In genomic region chr15:25790003-25790660, GRCh38 we compare ENCODE assay signal across 9 cellular contexts.
DNase-seq lines count a peak whose midpoint lies in the region; ATAC-seq and TF ChIP-seq lines count a peak whose summit lies in the region.
"Had no signal": no experiment of that assay in that cellular context is flagged by ENCODE, and none has a peak within 500 bp of the region (broad histone marks: within the 10 kb centered on the region; RNA-seq: fewer than 3 reads in every experiment).

No MANE protein-coding gene starts in this region.

- no peaks in the 10 kb centered on the region for H3K9me3 ChIP-seq in heart left ventricle

- CTCF ChIA-PET in activated CD8-positive, alpha-beta T cell treated with anti-CD3 and anti-CD28 coated beads for 36 hours (lab: Charles Lee), result interaction anchor here (1.0 kb wide), 1 partner anchor 144 kb away, joined by 3 read pairs; no protein-coding TSS in a partner anchor

- TF ChIP-seq POLR2A in heart left ventricle (IDR thresholded peaks at IDR 0.05), result no peak

- ATAC-seq in activated CD8-positive, alpha-beta T cell treated with anti-CD3 and anti-CD28 coated beads for 36 hours, result peak; percentile 97
- ATAC-seq in heart left ventricle, result peak; percentile 69 to 85 (median 78)
- ATAC-seq in HG03571 (IDR thresholded peaks at IDR 0.05; ENCODE audit: unreplicated experiment), result no peak
- ATAC-seq in GM21723 (IDR thresholded peaks at IDR 0.05; ENCODE audit: unreplicated experiment), result no peak

- no peaks in the 10 kb centered on the region for H3K36me3 ChIP-seq in heart left ventricle

- intact Hi-C loops in activated CD8-positive, alpha-beta T cell treated with anti-CD3 and anti-CD28 coated beads for 36 hours (cut with micrococcal nuclease), result loop anchor here (2.0 kb wide), 1 partner anchor 61 kb away; no protein-coding TSS in a partner anchor
- intact Hi-C loops in heart left ventricle (cut with DNase I), result loop anchor here in 4 of 10 donors (5.0 to 10.0 kb wide), 3 partner anchors 37 to 65 kb away; no protein-coding TSS in a partner anchor

- 51 to 63% (median 58%) methylated on average over 7 of the region's 7 CpGs for WGBS in heart left ventricle, 4 donors

- H3K27me3 Mint-ChIP-seq in activated CD8-positive, alpha-beta T cell treated with anti-CD3 and anti-CD28 coated beads for 36 hours, result no peaks in the 10 kb centered on the region

- H3K36me3 Mint-ChIP-seq in activated CD8-positive, alpha-beta T cell treated with anti-CD3 and anti-CD28 coated beads for 36 hours (ENCODE audit: low read depth), result peaks cover 1% of the 10 kb centered on the region

- peak overlapping the region; percentile 3 to 88 (median 68) for H3K27ac ChIP-seq in heart left ventricle

- TF ChIP-seq CTCF in GM12874 (IDR thresholded peaks at IDR 0.05; ENCODE audit: insufficient read depth, low read depth, low read length) (0 out of 2 replicates have a peak, but pooled peaks have one; percentile 4), heart left ventricle (IDR thresholded peaks at IDR 0.05) (no peak)
- TF ChIP-seq CTCF in activated CD8-positive, alpha-beta T cell treated with anti-CD3 and anti-CD28 coated beads for 36 hours (IDR thresholded peaks at IDR 0.05), result no peak

- H3K4me3 ChIP-seq in heart left ventricle, result no peak overlapping the region

- H3K4me1 Mint-ChIP-seq in activated CD8-positive, alpha-beta T cell treated with anti-CD3 and anti-CD28 coated beads for 36 hours (ENCODE audit: low read depth), result peaks cover 54% of the 10 kb centered on the region

- H3K27ac Mint-ChIP-seq in activated CD8-positive, alpha-beta T cell treated with anti-CD3 and anti-CD28 coated beads for 36 hours, result peak overlapping the region; percentile 33

- peak; percentile 80 for DNase-seq in activated CD8-positive, alpha-beta T cell treated with anti-CD3 and anti-CD28 coated beads for 36 hours
- DNase-seq in heart left ventricle (peak in 4 of 5 donors; percentile 45 to 73 (median 62)), AML-193 (lab: John Stamatoyannopoulos, UW) (no peak)
- DNase-seq in stimulated activated CD4-positive, alpha-beta T cell treated with anti-CD3 and anti-CD28 coated beads, Interleukin-1b, Interleukin-23, amount 100 ng/mL, for 4 hours (ENCODE audit: low read depth in 2 of 2), result peak; percentile 14 to 20
- no peak for DNase-seq in effector CD4-positive, alpha-beta T cell

- peaks cover 0 to 63% (median 14%) of the 10 kb centered on the region in 12 donors for H3K4me1 ChIP-seq in heart left ventricle

- POLR2A ChIA-PET in activated CD8-positive, alpha-beta T cell treated with anti-CD3 and anti-CD28 coated beads for 36 hours (lab: Charles Lee), result interaction anchor here (0.9 to 1.1 kb wide), 2 partner anchors 26 to 59 kb away, joined by 3 read pairs; no protein-coding TSS in a partner anchor

- no peaks in the 10 kb centered on the region for H3K27me3 ChIP-seq in heart left ventricle

- no peak overlapping the region for H3K4me3 Mint-ChIP-seq in activated CD8-positive, alpha-beta T cell treated with anti-CD3 and anti-CD28 coated beads for 36 hours
- H3K4me3 Mint-ChIP-seq: dendritic cell treated with granulocyte-macrophage colony-stimulating factor and Interleukin-4, amounts not matched to agents 40 ng/mL and 50 ng/mL, for 4 days had no signal

- no peaks in the 10 kb centered on the region for H3K9me3 Mint-ChIP-seq in activated CD8-positive, alpha-beta T cell treated with anti-CD3 and anti-CD28 coated beads for 36 hours
- H3K9me3 Mint-ChIP-seq: dendritic cell treated with granulocyte-macrophage colony-stimulating factor and Interleukin-4, amounts not matched to agents 40 ng/mL and 50 ng/mL, for 4 days had no signal

Comparison
In these comparisons a context has a peak if more than half of its experiments do, and no peak if none do; other contexts are left out.
1. ATAC-seq: peak in activated CD8-positive, alpha-beta T cell treated with anti-CD3 and anti-CD28 coated beads for 36 hours (single experiment) and heart left ventricle (4 of 4); none in HG03571 (single experiment) and GM21723 (single experiment).
2. DNase-seq: peak in activated CD8-positive, alpha-beta T cell treated with anti-CD3 and anti-CD28 coated beads for 36 hours (single experiment), heart left ventricle (4 of 5) and stimulated activated CD4-positive, alpha-beta T cell treated with anti-CD3 and anti-CD28 coated beads, Interleukin-1b, Interleukin-23, amount 100 ng/mL, for 4 hours (2 of 2); none in effector CD4-positive, alpha-beta T cell (single experiment) and AML-193 (0 of 2).